ENCODE assay signal across 14 cellular contexts in genomic region chr3:179606534-179607085, GRCh38. TPM values are rescaled to one million over a fixed set of nuclear protein-coding genes. Genes with fewer than 3 reads are reported as not detected.
DNase-seq lines count a peak whose midpoint lies in the region; ATAC-seq lines count a peak whose summit lies in the region.
"Had no signal": no experiment of that assay in that cellular context is flagged by ENCODE, and none has a peak within 500 bp of the region (broad histone marks: within the 10 kb centered on the region; RNA-seq: fewer than 3 reads in every experiment).

No MANE protein-coding gene starts in this region.

- CTCF ChIA-PET in activated CD4-positive, alpha-beta memory T cell treated with anti-CD3 and anti-CD28 coated beads, Interleukin-2, amount 10 ng/mL, durations not matched to agents 7 days and 5 days (lab: Charles Lee) = no interaction called here

- DNase-seq in T-helper 1 cell = no peak
- DNase-seq in activated CD4-positive, alpha-beta memory T cell treated with anti-CD3 and anti-CD28 coated beads, Interleukin-2, amount 10 ng/mL, durations not matched to agents 7 days and 5 days = no peak
- no peak for DNase-seq in natural killer cell treated with Interleukin-12 subunit alpha and Interleukin-12 subunit beta and Interleukin-15 and Interleukin-18, amount 100 ng/mL, for 72 hours (ENCODE audit: low spot score)
- no peak for DNase-seq in DMS79 treated with DMSO at 0.1 percent for 48 hours (lab: John Stamatoyannopoulos, UW)
- DNase-seq in NCI-H748 treated with DMSO at 0.1 percent for 48 hours (lab: John Stamatoyannopoulos, UW) = no peak
- DNase-seq: 8988T, GDM1, glutamatergic neuron, KBM-7, NCI-H2227 treated with DMSO at 0.1 percent for 48 hours, sigmoid colon had no signal

- peaks cover 36% of the 10 kb centered on the region for H3K4me1 Mint-ChIP-seq in T-helper 1 cell treated with Interleukin-12 subunit alpha and Interleukin-12 subunit beta and Interleukin-4 antibody, amounts not matched to agents 30 μg/mL and 1 μg/mL, for 36 hours (ENCODE audit: low read depth)
- H3K4me1 Mint-ChIP-seq in activated CD4-positive, alpha-beta memory T cell treated with anti-CD3 and anti-CD28 coated beads, Interleukin-2, amount 10 ng/mL, durations not matched to agents 7 days and 5 days = peaks cover 66% of the 10 kb centered on the region
- peaks cover 34 to 45% of the 10 kb centered on the region in 2 donors for H3K4me1 Mint-ChIP-seq in natural killer cell treated with Interleukin-12 subunit alpha and Interleukin-12 subunit beta and Interleukin-15 and Interleukin-18, amount 100 ng/mL, for 72 hours (ENCODE audit: low read depth in 2 of 2)

- peak overlapping the region; percentile 37 for H3K27ac Mint-ChIP-seq in T-helper 1 cell treated with Interleukin-12 subunit alpha and Interleukin-12 subunit beta and Interleukin-4 antibody, amounts not matched to agents 30 μg/mL and 1 μg/mL, for 36 hours
- peak overlapping the region; percentile 37 for H3K27ac Mint-ChIP-seq in activated CD4-positive, alpha-beta memory T cell treated with anti-CD3 and anti-CD28 coated beads, Interleukin-2, amount 10 ng/mL, durations not matched to agents 7 days and 5 days
- H3K27ac Mint-ChIP-seq in natural killer cell treated with Interleukin-12 subunit alpha and Interleukin-12 subunit beta and Interleukin-15 and Interleukin-18, amount 100 ng/mL, for 72 hours = peak overlapping the region in 1 of 2 donors; percentile 87

- H3K27me3 Mint-ChIP-seq in T-helper 1 cell treated with Interleukin-12 subunit alpha and Interleukin-12 subunit beta and Interleukin-4 antibody, amounts not matched to agents 30 μg/mL and 1 μg/mL, for 36 hours (ENCODE audit: low read depth) = no peaks in the 10 kb centered on the region
- no peaks in the 10 kb centered on the region for H3K27me3 Mint-ChIP-seq in activated CD4-positive, alpha-beta memory T cell treated with anti-CD3 and anti-CD28 coated beads, Interleukin-2, amount 10 ng/mL, durations not matched to agents 7 days and 5 days
- no peaks in the 10 kb centered on the region for H3K27me3 Mint-ChIP-seq in natural killer cell treated with Interleukin-12 subunit alpha and Interleukin-12 subunit beta and Interleukin-15 and Interleukin-18, amount 100 ng/mL, for 72 hours

- H3K4me3 Mint-ChIP-seq in T-helper 1 cell treated with Interleukin-12 subunit alpha and Interleukin-12 subunit beta and Interleukin-4 antibody, amounts not matched to agents 30 μg/mL and 1 μg/mL, for 36 hours = no peak overlapping the region
- peak overlapping the region; percentile 33 for H3K4me3 Mint-ChIP-seq in activated CD4-positive, alpha-beta memory T cell treated with anti-CD3 and anti-CD28 coated beads, Interleukin-2, amount 10 ng/mL, durations not matched to agents 7 days and 5 days
- peak overlapping the region; percentile 46 for H3K4me3 Mint-ChIP-seq in natural killer cell treated with Interleukin-12 subunit alpha and Interleukin-12 subunit beta and Interleukin-15 and Interleukin-18, amount 100 ng/mL, for 72 hours

- H3K9me3 Mint-ChIP-seq in T-helper 1 cell treated with Interleukin-12 subunit alpha and Interleukin-12 subunit beta and Interleukin-4 antibody, amounts not matched to agents 30 μg/mL and 1 μg/mL, for 36 hours = no peaks in the 10 kb centered on the region
- no peaks in the 10 kb centered on the region for H3K9me3 Mint-ChIP-seq in activated CD4-positive, alpha-beta memory T cell treated with anti-CD3 and anti-CD28 coated beads, Interleukin-2, amount 10 ng/mL, durations not matched to agents 7 days and 5 days
- no peaks in the 10 kb centered on the region for H3K9me3 Mint-ChIP-seq in natural killer cell treated with Interleukin-12 subunit alpha and Interleukin-12 subunit beta and Interleukin-15 and Interleukin-18, amount 100 ng/mL, for 72 hours

- POLR2A ChIA-PET in activated CD4-positive, alpha-beta memory T cell treated with anti-CD3 and anti-CD28 coated beads, Interleukin-2, amount 10 ng/mL, durations not matched to agents 7 days and 5 days (lab: Charles Lee) = interaction anchor here (0.7 to 1.0 kb wide), 3 partner anchors 13 to 46 kb away, joined by 3 to 4 read pairs (median 3); partner anchors contain the start of gene USP13

- H3K36me3 Mint-ChIP-seq in T-helper 1 cell treated with Interleukin-12 subunit alpha and Interleukin-12 subunit beta and Interleukin-4 antibody, amounts not matched to agents 30 μg/mL and 1 μg/mL, for 36 hours (ENCODE audit: low read depth) = peaks cover 16% of the 10 kb centered on the region
- H3K36me3 Mint-ChIP-seq in activated CD4-positive, alpha-beta memory T cell treated with anti-CD3 and anti-CD28 coated beads, Interleukin-2, amount 10 ng/mL, durations not matched to agents 7 days and 5 days (ENCODE audit: low read depth) = peaks cover 35% of the 10 kb centered on the region
- H3K36me3 Mint-ChIP-seq in natural killer cell treated with Interleukin-12 subunit alpha and Interleukin-12 subunit beta and Interleukin-15 and Interleukin-18, amount 100 ng/mL, for 72 hours = peaks cover 14% of the 10 kb centered on the region

- ATAC-seq in HG03025 (IDR thresholded peaks at IDR 0.05; ENCODE audit: low FRiP score, unreplicated experiment) = peak; percentile 25
- ATAC-seq in natural killer cell treated with Interleukin-12 subunit alpha and Interleukin-12 subunit beta and Interleukin-15 and Interleukin-18, amount 100 ng/mL, for 72 hours = no peak
- no peak for ATAC-seq in GM19324 (IDR thresholded peaks at IDR 0.05; ENCODE audit: low FRiP score, unreplicated experiment)

RNA-seq across cellular contexts. Expression of gene NDUFB5, which starts 2.0 kb away (rescaled TPM):
- total RNA-seq in activated CD4-positive, alpha-beta memory T cell treated with anti-CD3 and anti-CD28 coated beads, Interleukin-2, amount 10 ng/mL, durations not matched to agents 7 days and 5 days = 100 to 1,000 TPM; 102 to 110 TPM
- total RNA-seq in natural killer cell treated with Interleukin-12 subunit alpha and Interleukin-12 subunit beta and Interleukin-15 and Interleukin-18, amount 100 ng/mL, for 72 hours = 10 to 100 TPM; 63.7 to 69.3 TPM

RNA-seq across cellular contexts. Expression of gene MRPL47, which starts 2.2 kb away (rescaled TPM):
- 10 to 100 TPM; 34.8 to 36.0 TPM for total RNA-seq in activated CD4-positive, alpha-beta memory T cell treated with anti-CD3 and anti-CD28 coated beads, Interleukin-2, amount 10 ng/mL, durations not matched to agents 7 days and 5 days
- total RNA-seq in natural killer cell treated with Interleukin-12 subunit alpha and Interleukin-12 subunit beta and Interleukin-15 and Interleukin-18, amount 100 ng/mL, for 72 hours = 10 to 100 TPM; 38.8 to 42.7 TPM

RNA-seq across cellular contexts. Expression of gene ACTL6A, which starts 43.9 kb away (rescaled TPM):
- total RNA-seq in activated CD4-positive, alpha-beta memory T cell treated with anti-CD3 and anti-CD28 coated beads, Interleukin-2, amount 10 ng/mL, durations not matched to agents 7 days and 5 days = 10 to 100 TPM; 75.1 to 81.3 TPM
- total RNA-seq in natural killer cell treated with Interleukin-12 subunit alpha and Interleukin-12 subunit beta and Interleukin-15 and Interleukin-18, amount 100 ng/mL, for 72 hours = 10 to 100 TPM; 67.6 to 71.0 TPM

RNA-seq across cellular contexts. Expression of gene USP13, which starts 46.2 kb away (rescaled TPM):
- total RNA-seq in activated CD4-positive, alpha-beta memory T cell treated with anti-CD3 and anti-CD28 coated beads, Interleukin-2, amount 10 ng/mL, durations not matched to agents 7 days and 5 days = 1 to 10 TPM; 9.4 to 9.6 TPM
- 10 to 100 TPM in 1 of 2 donors, 1 to 10 TPM in 1; 6.6 to 14.0 TPM for total RNA-seq in natural killer cell treated with Interleukin-12 subunit alpha and Interleukin-12 subunit beta and Interleukin-15 and Interleukin-18, amount 100 ng/mL, for 72 hours
